In genomic region chr3:58833501-58833900, GRCh38 we compare ENCODE assay signal across 2 cellular contexts.
TF ChIP-seq lines count a peak whose summit lies in the region.

No MANE protein-coding gene starts in this region.

TF ChIP-seq in SK-N-SH, 30 proteins besides CTCF, POLR2A, EP300 and RAD21 (continued from another document):
- TF ChIP-seq IRF3 (IDR thresholded peaks at IDR 0.05; ENCODE audit: low read depth, low read length), result no peak
- no peak for TF ChIP-seq ELF1 (IDR thresholded peaks at IDR 0.05)
- no peak for TF ChIP-seq REST (IDR thresholded peaks at IDR 0.05; ENCODE audit: low read depth, low read length)
- TF ChIP-seq MAX (IDR thresholded peaks at IDR 0.05; ENCODE audit: low read depth), result no peak
- no peak for TF ChIP-seq GABPA (IDR thresholded peaks at IDR 0.05; ENCODE audit: low read depth)
- no peak for TF ChIP-seq MEF2A (IDR thresholded peaks at IDR 0.05; ENCODE audit: borderline replicate concordance, low read depth)
- no peak for TF ChIP-seq TCF12 (IDR thresholded peaks at IDR 0.05)
- TF ChIP-seq EZH2phosphoT487 (IDR thresholded peaks at IDR 0.05; ENCODE audit: borderline replicate concordance, low read depth), result no peak
- no peak for TF ChIP-seq ZBTB33 (IDR thresholded peaks at IDR 0.05; ENCODE audit: borderline replicate concordance, low read depth)
- no peak for TF ChIP-seq SMC3 (IDR thresholded peaks at IDR 0.05; ENCODE audit: low read depth, low read length)
- no peak for TF ChIP-seq JUND (IDR thresholded peaks at IDR 0.05)
- TF ChIP-seq NRF1 (IDR thresholded peaks at IDR 0.05; ENCODE audit: low read depth, low read length), result no peak
- no peak for TF ChIP-seq RFX5 (IDR thresholded peaks at IDR 0.05; ENCODE audit: low read length)
- TF ChIP-seq YY1 (IDR thresholded peaks at IDR 0.05; ENCODE audit: low read depth), result no peak

TF ChIP-seq in SK-N-SH treated with all-trans-retinoic acid at 6 μM for 48 hours, 23 proteins besides CTCF, POLR2A, EP300 and RAD21 (continued from another document):
- TF ChIP-seq CREB5 (CRISPR knock-in tag; IDR thresholded peaks at IDR 0.05; ENCODE audit: low read depth) (no peak), RARB (CRISPR knock-in tag; IDR thresholded peaks at IDR 0.05) (no peak), POU6F1 (CRISPR knock-in tag; IDR thresholded peaks at IDR 0.05; ENCODE audit: borderline replicate concordance, low read depth) (no peak), TOX (CRISPR knock-in tag; IDR thresholded peaks at IDR 0.05; ENCODE audit: borderline replicate concordance) (no peak), ZNF8 (CRISPR knock-in tag; IDR thresholded peaks at IDR 0.05) (no peak), SNAI2 (CRISPR knock-in tag; IDR thresholded peaks at IDR 0.05) (no peak), ESRRG (CRISPR knock-in tag; IDR thresholded peaks at IDR 0.05) (no peak)
